Comparison of ENCODE assay signal across 13 cellular contexts in the genomic region with DNA sequence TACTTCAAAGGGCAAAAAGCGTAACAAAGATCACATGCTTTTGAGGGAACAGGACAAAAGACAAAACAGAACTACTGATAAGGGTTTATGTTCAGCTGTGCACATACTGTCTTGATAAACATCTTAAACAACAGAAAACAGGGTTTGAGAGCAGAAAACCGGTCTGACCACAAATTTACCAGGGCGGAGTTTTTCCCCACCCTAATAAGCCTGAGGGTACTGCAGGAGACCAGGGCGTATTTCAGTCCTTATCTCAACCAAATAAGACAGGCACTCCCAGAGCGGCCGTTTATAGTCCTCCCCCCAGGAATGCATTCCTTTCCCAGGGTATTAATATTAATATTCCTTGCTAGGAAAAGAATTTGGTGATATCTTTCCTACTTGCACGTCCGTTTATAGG. TPM values are rescaled to one million over a fixed set of nuclear protein-coding genes. Genes with fewer than 3 reads are reported as not detected.
"Had no signal": no experiment of that assay in that cellular context is flagged by ENCODE, and none has a peak within 500 bp of the region (broad histone marks: within the 10 kb centered on the region; RNA-seq: fewer than 3 reads in every experiment).

No MANE protein-coding gene starts in this region.

RNA-seq across cellular contexts. Expression of gene ZNF648, which starts 16.0 kb away (rescaled TPM):
- total RNA-seq: dermis blood vessel endothelial cell, dermis microvascular lymphatic vessel endothelial cell, endothelial cell of umbilical vein, epithelial cell of proximal tubule, esophagus muscularis mucosa, fibroblast of lung, fibroblast of villous mesenchyme, foreskin keratinocyte, gastroesophageal sphincter, glomerular endothelial cell, heart left ventricle had no signal
- polyA plus RNA-seq: endothelial cell of umbilical vein, esophagus, fibroblast of lung, foreskin keratinocyte, heart left ventricle, heart right ventricle had no signal
